Comparison of ENCODE assay signal across 31 cellular contexts in the genomic region with DNA sequence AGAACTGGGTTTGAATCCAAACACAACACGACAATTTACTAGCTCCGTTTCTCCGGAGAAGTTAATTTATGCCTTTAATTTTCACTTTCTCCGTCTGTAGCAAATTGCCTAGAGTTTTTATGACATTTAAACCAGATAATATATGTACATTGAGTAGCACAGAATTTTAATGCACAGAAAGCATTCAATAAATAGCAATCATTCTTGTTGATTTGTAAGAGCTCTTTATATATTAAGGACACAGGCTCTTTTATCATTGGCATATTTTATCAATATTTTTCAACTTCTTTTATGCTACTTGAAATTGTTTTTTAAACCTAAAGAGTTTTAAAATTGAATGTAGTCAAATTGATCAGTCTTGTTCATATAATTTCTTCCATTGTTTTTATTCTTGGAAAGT.
A peak's percentile ranks its signal among the peaks of the same experiment; 100 is the strongest.
DNase-seq lines count a peak whose midpoint lies in the region; ATAC-seq, FAIRE-seq and TF ChIP-seq lines count a peak whose summit lies in the region.
"Had no signal": no experiment of that assay in that cellular context is flagged by ENCODE, and none has a peak within 500 bp of the region (broad histone marks: within the 10 kb centered on the region; RNA-seq: fewer than 3 reads in every experiment).

No MANE protein-coding gene starts in this region.

- H3K4me3 ChIP-seq in K562 (no peak overlapping the region), H1 (ENCODE audit: extremely low read depth in 1 of 4, insufficient read depth in 2 of 4, low read depth in 3 of 4, low read length in 4 of 4) (no peak overlapping the region)
- H3K4me3 ChIP-seq: A549; BLaER1; BLaER1 treated with 17β-estradiol and CSF1 and Interleukin-3, amounts not matched to agents 10 nM and 100 nM had no signal

- ATAC-seq in K562 (no peak), left colon (no peak)
- ATAC-seq: A549; CD8-positive, alpha-beta T cell had no signal

- POLR2A ChIA-PET in K562 (lab: Yijun Ruan, JAX), result no interaction called here
- POLR2A ChIA-PET in H1 (lab: Charles Lee; ENCODE audit: partially characterized antibody), result no interaction called here

- no peak overlapping the region for H2BK20ac ChIP-seq in H1 (ENCODE audit: low read length)

- no peak overlapping the region for H3K4me2 ChIP-seq in K562 (ENCODE audit: insufficient read depth, low read length)
- H3K4me2 ChIP-seq in H1 (ENCODE audit: insufficient read depth in 1 of 2, low read depth in 2 of 2, low read length in 2 of 2), result no peak overlapping the region
- H3K4me2 ChIP-seq: A549; BLaER1; BLaER1 treated with 17β-estradiol and CSF1 and Interleukin-3, amounts not matched to agents 10 nM and 100 nM had no signal

- TF ChIP-seq EP300 in K562 (IDR thresholded peaks at IDR 0.05; ENCODE audit: low read length) (no peak), H1 (IDR thresholded peaks at IDR 0.05; ENCODE audit: borderline replicate concordance in 1 of 2, low read depth in 2 of 2, low read length in 2 of 2) (no peak)

- H4K20me1 ChIP-seq in K562 (replicated peaks; ENCODE audit: control insufficient read depth, insufficient read depth, low read length) (no peaks in the 10 kb centered on the region), H1 (replicated peaks in 1 of 2; ENCODE audit: control insufficient read depth in 1 of 2, insufficient read depth in 2 of 2, low read length in 2 of 2) (no peaks in the 10 kb centered on the region)
- H4K20me1 ChIP-seq: BLaER1; BLaER1 treated with 17β-estradiol and CSF1 and Interleukin-3, amounts not matched to agents 10 nM and 100 nM had no signal

- H3K79me2 ChIP-seq in K562 (ENCODE audit: control insufficient read depth, insufficient read depth, low read length) (no peaks in the 10 kb centered on the region), H1 (ENCODE audit: control insufficient read depth in 1 of 2, insufficient read depth in 2 of 2, low read length in 2 of 2) (no peaks in the 10 kb centered on the region)

- no peak overlapping the region for H3K4ac ChIP-seq in H1 (replicated peaks; ENCODE audit: insufficient read length, low read depth, low read length)

- BruUV-seq in K562 (replicated peaks; lab: Mats Ljungman, UMichigan), result no TSS peak

- no peak for TF ChIP-seq POLR2A in K562 (conservative IDR thresholded peaks at IDR 0.05)
- no peak for TF ChIP-seq POLR2A in H1 (IDR thresholded peaks at IDR 0.05; ENCODE audit: control extremely low read depth in 1 of 2, low read depth in 2 of 2, low read length in 2 of 2)

- H3K18ac ChIP-seq in H1 (ENCODE audit: extremely low read depth, low read length), result no peak overlapping the region

- H3K4me1 ChIP-seq in K562 (replicated peaks in 1 of 2; ENCODE audit: control insufficient read depth in 2 of 2, insufficient read depth in 2 of 2, low read length in 2 of 2) (no peaks in the 10 kb centered on the region), H1 (replicated peaks in 1 of 4; ENCODE audit: control insufficient read depth in 3 of 4, insufficient read depth in 4 of 4, low read length in 3 of 4) (0 out of 7 replicates have a peak, but pooled peaks cover 0 to 3% (median 0%) of the 10 kb centered on the region in 4 experiments)
- H3K4me1 ChIP-seq: BE2C; BLaER1; BLaER1 treated with 17β-estradiol and CSF1 and Interleukin-3, amounts not matched to agents 10 nM and 100 nM; Caco-2 had no signal

- H3K79me1 ChIP-seq in H1 (ENCODE audit: low read depth, low read length), result no peaks in the 10 kb centered on the region

- TF ChIP-seq CTCF in K562 (IDR thresholded peaks at IDR 0.05 in 2 of 3, conservative IDR thresholded peaks at IDR 0.05 in 1 of 3; ENCODE audit: insufficient read depth in 2 of 3, low read depth in 1 of 3, low read length in 3 of 3) (no peak), H1 (IDR thresholded peaks at IDR 0.05; ENCODE audit: control extremely low read depth in 1 of 3, insufficient read depth in 1 of 3, low read depth in 1 of 3, low read length in 3 of 3) (no peak)

- no peak overlapping the region for H4K8ac ChIP-seq in H1 (ENCODE audit: extremely low read depth, insufficient read depth, low read length)

- no peak overlapping the region for H2BK15ac ChIP-seq in H1 (ENCODE audit: low read length)

- H2BK12ac ChIP-seq in H1 (ENCODE audit: low read depth, low read length), result no peak overlapping the region

- no peaks in the 10 kb centered on the region; the same call in 1 of the 2 replicates for H3K23me2 ChIP-seq in H1 (ENCODE audit: low read depth, low read length)

- in situ Hi-C loops in K562 (cut with MboI), result no loop called here

- CTCF ChIA-PET in K562 (lab: Yijun Ruan, JAX; ENCODE audit: low intra/inter-chr PET ratio), result no interaction called here
- CTCF ChIA-PET in H1 (lab: Charles Lee; ENCODE audit: partially characterized antibody), result no interaction called here

- no peak overlapping the region for H3K9ac ChIP-seq in K562 (ENCODE audit: insufficient read depth in 1 of 2, low read depth in 2 of 2, low read length in 2 of 2)
- H3K9ac ChIP-seq in H1 (replicated peaks in 1 of 4; ENCODE audit: extremely low read depth in 1 of 4, low read depth in 3 of 4, low read length in 3 of 4), result no peak overlapping the region
- H3K9ac ChIP-seq: BLaER1; BLaER1 treated with 17β-estradiol and CSF1 and Interleukin-3, amounts not matched to agents 10 nM and 100 nM had no signal

- no peaks in the 10 kb centered on the region for H3K9me3 ChIP-seq in K562 (replicated peaks; ENCODE audit: control insufficient read depth, insufficient read depth, low read depth, low read length)
- no peaks in the 10 kb centered on the region for H3K9me3 ChIP-seq in H1 (ENCODE audit: insufficient read depth in 2 of 2, low read depth in 1 of 2, low read length in 1 of 2)
- H3K9me3 ChIP-seq: A549, BE2C, Caco-2 had no signal

- intact Hi-C loops in K562 (cut with micrococcal nuclease) (no loop called here), left colon (cut with DNase I, micrococcal nuclease) (no loop called here)

- no peak overlapping the region for H2AFZ ChIP-seq in K562 (ENCODE audit: low read depth, low read length)
- H2AFZ ChIP-seq in H1 (ENCODE audit: low read length), result no peak overlapping the region

- no peak overlapping the region for H2AK5ac ChIP-seq in H1 (ENCODE audit: low read depth, low read length)

- DNase-seq in K562 (ENCODE audit: extremely low read depth in 1 of 4, low spot score in 3 of 4) (no peak), H1 (ENCODE audit: low read depth in 1 of 2, low spot score in 2 of 2) (no peak), globus pallidus (ENCODE audit: low spot score) (no peak), left colon (no peak)
- DNase-seq: 8988T; ACHN; AML-193; BE2C; C1 segment of cervical spinal cord; Caco-2; Calu3; CD4-positive, alpha-beta memory T cell; CD4-positive, alpha-beta T cell; CD4-positive, CD25-positive, alpha-beta regulatory T cell; CD8-positive, alpha-beta memory T cell; CD8-positive, alpha-beta T cell; COR-L47; DMS 273 treated with DMSO at 0.1 percent for 48 hours; DMS153; DMS53; DMS79; DMS79 treated with DMSO at 0.1 percent for 48 hours; DND-41; EL had no signal

- 16% methylated on average over 4 of the region's 4 CpGs for WGBS in K562 (ENCODE audit: insufficient coverage, low coverage, missing lambda C conversion rate)
- 98% methylated on average over 4 of the region's 4 CpGs; no CpG with 5 or more reads in 1 of the 2 experiments for WGBS in H1 (ENCODE audit: extremely low coverage in 1 of 2, insufficient coverage in 1 of 2, insufficient read length in 1 of 2, insufficient replicate concordance in 2 of 2, low coverage in 1 of 2, low lambda C conversion rate in 2 of 2, missing lambda C conversion rate in 1 of 2), 2 experiments

- no peaks in the 10 kb centered on the region for H3K36me3 ChIP-seq in K562 (ENCODE audit: control insufficient read depth, insufficient read depth, low read length)
- H3K36me3 ChIP-seq in H1 (ENCODE audit: control insufficient read depth in 2 of 4, insufficient read depth in 4 of 4, low read length in 3 of 4), result no peaks in the 10 kb centered on the region
- H3K36me3 ChIP-seq: BE2C; BLaER1; BLaER1 treated with 17β-estradiol and CSF1 and Interleukin-3, amounts not matched to agents 10 nM and 100 nM had no signal

- no peak overlapping the region for H4K91ac ChIP-seq in H1 (replicated peaks; ENCODE audit: insufficient read length, low read length)

- H4K5ac ChIP-seq in H1 (ENCODE audit: insufficient read length, low read depth, low read length), result no peak overlapping the region

- FAIRE-seq in K562 (lab: Jason Lieb, UNC) (no peak), H1 (lab: Jason Lieb, UNC) (no peak)
- FAIRE-seq: A204.1, A549, D721Med had no signal

- H3K27ac ChIP-seq in K562 (ENCODE audit: extremely low read depth, low read depth, low read length), result no peak overlapping the region
- no peak overlapping the region for H3K27ac ChIP-seq in H1 (ENCODE audit: low read depth, low read length)
- H3K27ac ChIP-seq: 22Rv1; A549; BLaER1; BLaER1 treated with 17β-estradiol and CSF1 and Interleukin-3, amounts not matched to agents 10 nM and 100 nM; C4-2B had no signal

- H3K9me1 ChIP-seq in K562 (ENCODE audit: control insufficient read depth, insufficient read depth, low read length), result no peaks in the 10 kb centered on the region

- H2BK5ac ChIP-seq in H1 (ENCODE audit: low read depth, low read length), result no peak overlapping the region

- H3K27me3 ChIP-seq in K562 (ENCODE audit: control insufficient read depth in 2 of 2, insufficient read depth in 2 of 2, low read length in 2 of 2), result no peaks in the 10 kb centered on the region
- H3K27me3 ChIP-seq in H1 (replicated peaks in 1 of 4; ENCODE audit: control insufficient read depth in 3 of 4, extremely low read depth in 1 of 4, insufficient read depth in 3 of 4, low read length in 3 of 4), result no peaks in the 10 kb centered on the region; a peak in 1 of 7 replicates
- H3K27me3 ChIP-seq: BE2C; BLaER1; BLaER1 treated with 17β-estradiol and CSF1 and Interleukin-3, amounts not matched to agents 10 nM and 100 nM had no signal

- no peak overlapping the region for H2BK120ac ChIP-seq in H1 (replicated peaks; ENCODE audit: low read depth, low read length)

- TF ChIP-seq RAD21 in K562 (CRISPR knock-in tag; conservative IDR thresholded peaks at IDR 0.05 in 1 of 2, IDR thresholded peaks at IDR 0.05 in 1 of 2) (no peak), H1 (IDR thresholded peaks at IDR 0.05 in 1 of 2, conservative IDR thresholded peaks at IDR 0.05 in 1 of 2; ENCODE audit: low read depth in 2 of 2, low read length in 2 of 2) (no peak)

- no peak overlapping the region for H3K14ac ChIP-seq in H1 (ENCODE audit: insufficient read length)

- H3K23ac ChIP-seq in H1 (ENCODE audit: insufficient read length), result no peak overlapping the region

- no peak overlapping the region for H3K56ac ChIP-seq in H1 (replicated peaks; ENCODE audit: insufficient read length, low read depth, low read length)

TF ChIP-seq in K562, 482 proteins besides CTCF, POLR2A, EP300 and RAD21 (continues in another document):
- TF ChIP-seq MEIS2 (IDR thresholded peaks at IDR 0.05; ENCODE audit: partially characterized antibody) (no peak), RBM25 (IDR thresholded peaks at IDR 0.05; ENCODE audit: low read depth, low read length, severe bottlenecking) (peak; percentile 84)
